8 cellular contexts compared by ENCODE assay signal in the genomic region with DNA sequence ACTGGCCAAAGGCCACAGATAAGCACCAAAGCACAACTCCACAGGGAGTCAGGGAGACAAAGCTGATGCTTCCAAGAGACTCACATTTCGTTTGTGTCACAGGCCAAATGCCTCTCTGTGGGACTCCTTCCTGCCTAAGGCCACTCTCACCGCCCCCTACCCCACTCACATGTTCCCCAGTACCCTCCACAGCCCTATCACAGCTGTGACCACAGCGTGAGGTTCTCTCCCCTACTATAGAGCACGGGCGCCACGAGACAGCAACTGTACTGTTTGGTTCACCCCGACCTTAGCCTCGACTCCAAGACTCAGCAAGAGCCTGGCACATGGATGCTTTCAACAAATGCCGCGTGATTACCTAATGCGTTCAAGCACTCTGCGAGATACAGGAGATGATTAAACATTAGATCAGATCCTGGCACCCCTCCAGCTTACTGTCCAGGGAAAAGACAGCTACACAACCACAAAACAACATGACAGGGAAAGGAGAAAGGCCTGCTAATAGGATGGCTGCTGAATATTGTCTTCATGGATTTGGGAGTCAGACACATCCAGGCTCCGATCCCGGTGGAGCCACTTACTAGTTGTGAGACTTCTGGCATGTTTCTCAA.
DNase-seq lines count a peak whose midpoint lies in the region; ATAC-seq, FAIRE-seq and TF ChIP-seq lines count a peak whose summit lies in the region.

No MANE protein-coding gene starts in this region.

- CTCF ChIA-PET in OCI-LY7 (lab: Charles Lee; ENCODE audit: unreplicated experiment) (no interaction called here), T-cell (lab: Charles Lee) (no interaction called here)

- no peak overlapping the region for H3K27ac ChIP-seq in OCI-LY7 (ENCODE audit: low read depth, low read length, poor library complexity, severe bottlenecking)
- no peak overlapping the region for H3K27ac ChIP-seq in small intestine (ENCODE audit: low read depth in 1 of 2, low read length in 1 of 2)
- peak overlapping the region in 1 of 4 donors; percentile 40 for H3K27ac ChIP-seq in sigmoid colon

- no peaks in the 10 kb centered on the region; the same call in 1 of the 2 replicates for H3K36me3 ChIP-seq in OCI-LY7 (ENCODE audit: insufficient read depth, low read length)
- peaks cover 4% of the 10 kb centered on the region for H3K36me3 ChIP-seq in skeletal muscle satellite cell (ENCODE audit: insufficient read depth, low read length)
- peaks cover 0 to 2% of the 10 kb centered on the region in 2 donors for H3K36me3 ChIP-seq in small intestine (ENCODE audit: control insufficient read depth in 2 of 2, insufficient read depth in 2 of 2, low read length in 2 of 2)
- peaks cover 0 to 23% (median 0%) of the 10 kb centered on the region in 4 donors for H3K36me3 ChIP-seq in sigmoid colon

- H2AFZ ChIP-seq in OCI-LY7 (ENCODE audit: low read length) = peak overlapping the region; percentile 80; the same call in 1 of the 2 replicates

- H3K9me3 ChIP-seq in OCI-LY7 (ENCODE audit: low read length) (no peaks in the 10 kb centered on the region), skeletal muscle satellite cell (replicated peaks; ENCODE audit: low read length) (no peaks in the 10 kb centered on the region), small intestine (ENCODE audit: control insufficient read depth, low read depth) (no peaks in the 10 kb centered on the region), sigmoid colon (no peaks in the 10 kb centered on the region)

- WGBS in small intestine, 3 donors = 52 to 62% (median 61%) methylated on average over 14 of the region's 14 CpGs
- WGBS in sigmoid colon, 2 donors = 67 to 80% methylated on average over 14 of the region's 14 CpGs

- TF ChIP-seq EP300 in sigmoid colon (IDR thresholded peaks at IDR 0.05) = no peak

- no peak for ATAC-seq in HG03342 (IDR thresholded peaks at IDR 0.05; ENCODE audit: unreplicated experiment)
- no peak for ATAC-seq in T-cell (replicated peaks in 1 of 4)

- no peak overlapping the region for H3K4me3 ChIP-seq in HFF-Myc (replicated peaks; ENCODE audit: low read depth, low read length)
- no peak overlapping the region for H3K4me3 ChIP-seq in OCI-LY7 (ENCODE audit: low read depth, low read length, poor library complexity, severe bottlenecking)
- H3K4me3 ChIP-seq in fibroblast of pulmonary artery (replicated peaks; ENCODE audit: low read depth, low read length) = no peak overlapping the region
- no peak overlapping the region for H3K4me3 ChIP-seq in skeletal muscle satellite cell (ENCODE audit: low read length)
- H3K4me3 ChIP-seq in small intestine (ENCODE audit: low read depth in 1 of 2, low read length in 2 of 2) = no peak overlapping the region
- H3K4me3 ChIP-seq in sigmoid colon = no peak overlapping the region

- H3K27me3 ChIP-seq in skeletal muscle satellite cell (ENCODE audit: control insufficient read depth, insufficient read depth, low read length) (no peaks in the 10 kb centered on the region), small intestine (ENCODE audit: control insufficient read depth in 2 of 2, insufficient read depth in 2 of 2, low read length in 2 of 2) (no peaks in the 10 kb centered on the region), sigmoid colon (no peaks in the 10 kb centered on the region)

- H3K9ac ChIP-seq in skeletal muscle satellite cell (ENCODE audit: low read depth, low read length) = peak overlapping the region; percentile 10

- no peaks in the 10 kb centered on the region for H3K9me2 ChIP-seq in OCI-LY7 (ENCODE audit: insufficient read depth, low read length)

- H3K9me3 Mint-ChIP-seq in T-cell = peaks cover 0 to 3% (median 0%) of the 10 kb centered on the region in 3 donors

- peaks cover 21% of the 10 kb centered on the region for H3K36me3 Mint-ChIP-seq in T-cell

- intact Hi-C loops in OCI-LY7 (cut with micrococcal nuclease; ENCODE audit: unreplicated experiment) (no loop called here), sigmoid colon (cut with DNase I) (loop anchor here (5.0 kb wide), 1 partner anchor 104 kb away; a partner anchor contains a TSS)

- H3K4me1 ChIP-seq in OCI-LY7 (ENCODE audit: insufficient read depth, low read length, poor library complexity, severe bottlenecking) (peaks cover 34% of the 10 kb centered on the region), skeletal muscle satellite cell (ENCODE audit: control insufficient read depth, insufficient read depth, low read length) (peaks cover 22% of the 10 kb centered on the region), small intestine (ENCODE audit: control insufficient read depth in 2 of 2, insufficient read depth in 1 of 2, low read depth in 1 of 2, low read length in 1 of 2) (no peaks in the 10 kb centered on the region), sigmoid colon (peaks cover 0 to 23% (median 18%) of the 10 kb centered on the region in 4 donors)

- no peak overlapping the region for H3K4me3 Mint-ChIP-seq in T-cell

- BruUV-seq in OCI-LY7 (replicated peaks; lab: Mats Ljungman, UMichigan) = no TSS peak

- no peaks in the 10 kb centered on the region for H3K79me2 ChIP-seq in OCI-LY7 (ENCODE audit: insufficient read depth, low read depth, low read length)

- H3K27ac Mint-ChIP-seq in T-cell = no peak overlapping the region

- peaks cover 0 to 15% (median 0%) of the 10 kb centered on the region in 3 donors for H3K4me1 Mint-ChIP-seq in T-cell

- TF ChIP-seq CTCF in HFF-Myc (IDR thresholded peaks at IDR 0.05; ENCODE audit: low read depth, low read length, missing control alignments) (no peak), OCI-LY7 (conservative IDR thresholded peaks at IDR 0.05; ENCODE audit: low read length) (no peak), fibroblast of pulmonary artery (IDR thresholded peaks at IDR 0.05; ENCODE audit: low read length, missing control alignments) (no peak), sigmoid colon (IDR thresholded peaks at IDR 0.05) (no peak)

- peak; percentile 91 for DNase-seq in HFF-Myc (ENCODE audit: extremely low read depth, low read depth)
- no peak for DNase-seq in OCI-LY7 (ENCODE audit: low spot score)
- DNase-seq in fibroblast of pulmonary artery (ENCODE audit: low read depth) = peak; percentile 89
- no peak for DNase-seq in small intestine
- DNase-seq in sigmoid colon = no peak
- DNase-seq in T-cell = no peak

- no peaks in the 10 kb centered on the region for H4K20me1 ChIP-seq in OCI-LY7 (ENCODE audit: insufficient read depth, low read length)

- POLR2A ChIA-PET in OCI-LY7 (lab: Charles Lee) (no interaction called here), T-cell (lab: Charles Lee) (interaction anchor here in 1 of 2 donors (0.6 kb wide), 1 partner anchor 24 kb away, joined by 3 read pairs; no protein-coding TSS in a partner anchor)

- no peak for TF ChIP-seq POLR2A in sigmoid colon (IDR thresholded peaks at IDR 0.05)

- FAIRE-seq in small intestine (lab: Jason Lieb, UNC) = no peak

- H3K27me3 Mint-ChIP-seq in T-cell = no peaks in the 10 kb centered on the region

- H3K4me2 ChIP-seq in OCI-LY7 (ENCODE audit: low read length) = peak overlapping the region; percentile 58
- no peak overlapping the region for H3K4me2 ChIP-seq in skeletal muscle satellite cell (ENCODE audit: low read length)

Comparison
In these comparisons a context has a peak if more than half of its experiments do, and no peak if none do; other contexts are left out.
1. DNase-seq: peak in HFF-Myc (single experiment) and fibroblast of pulmonary artery (single experiment); none in OCI-LY7 (single experiment), small intestine (single experiment), sigmoid colon (single experiment) and T-cell (0 of 34).